ENCODE assay signal across 10 cellular contexts in genomic region chrX:12702509-12703091, GRCh38.
A peak's percentile ranks its signal among the peaks of the same experiment; 100 is the strongest.
DNase-seq lines count a peak whose midpoint lies in the region; TF ChIP-seq lines count a peak whose summit lies in the region.
"Had no signal": no experiment of that assay in that cellular context is flagged by ENCODE, and none has a peak within 500 bp of the region (broad histone marks: within the 10 kb centered on the region; RNA-seq: fewer than 3 reads in every experiment).

No MANE protein-coding gene starts in this region.

- CTCF ChIA-PET in activated CD4-positive, alpha-beta T cell treated with anti-CD3 and anti-CD28 coated beads, Interleukin-2, amount 10 ng/mL, durations not matched to agents 7 days and 5 days (lab: Charles Lee), result no interaction called here

- H3K36me3 Mint-ChIP-seq in activated CD4-positive, alpha-beta T cell treated with anti-CD3 and anti-CD28 coated beads, Interleukin-2, amount 10 ng/mL, durations not matched to agents 7 days and 5 days (ENCODE audit: low read depth), result no peaks in the 10 kb centered on the region
- H3K36me3 Mint-ChIP-seq in progenitor cell of endocrine pancreas (ENCODE audit: insufficient read depth), result no peaks in the 10 kb centered on the region

- no peaks in the 10 kb centered on the region for H3K4me1 ChIP-seq in spleen
- no peaks in the 10 kb centered on the region for H3K4me1 ChIP-seq in stomach
- H3K4me1 ChIP-seq: adrenal gland, lower lobe of right lung had no signal

- no peaks in the 10 kb centered on the region for H3K36me3 ChIP-seq in spleen
- no peaks in the 10 kb centered on the region for H3K36me3 ChIP-seq in stomach
- H3K36me3 ChIP-seq: adrenal gland, lower lobe of right lung had no signal

- no peaks in the 10 kb centered on the region for H3K4me1 Mint-ChIP-seq in activated CD4-positive, alpha-beta T cell treated with anti-CD3 and anti-CD28 coated beads, Interleukin-2, amount 10 ng/mL, durations not matched to agents 7 days and 5 days
- peaks cover 1% of the 10 kb centered on the region for H3K4me1 Mint-ChIP-seq in progenitor cell of endocrine pancreas (ENCODE audit: low read depth)

- H3K27ac Mint-ChIP-seq in activated CD4-positive, alpha-beta T cell treated with anti-CD3 and anti-CD28 coated beads, Interleukin-2, amount 10 ng/mL, durations not matched to agents 7 days and 5 days, result no peak overlapping the region
- no peak overlapping the region for H3K27ac Mint-ChIP-seq in progenitor cell of endocrine pancreas

- intact Hi-C loops in spleen (cut with DNase I; ENCODE audit: low total_unique reads), result no loop called here
- intact Hi-C loops in stomach (cut with DNase I; ENCODE audit: low total_unique reads), result no loop called here

- peaks cover 5% of the 10 kb centered on the region for H3K27me3 Mint-ChIP-seq in activated CD4-positive, alpha-beta T cell treated with anti-CD3 and anti-CD28 coated beads, Interleukin-2, amount 10 ng/mL, durations not matched to agents 7 days and 5 days
- peaks cover 6% of the 10 kb centered on the region for H3K27me3 Mint-ChIP-seq in progenitor cell of endocrine pancreas

- H3K27ac ChIP-seq in spleen (no peak overlapping the region), stomach (no peak overlapping the region)
- H3K27ac ChIP-seq: adrenal gland, lower lobe of right lung had no signal

- DNase-seq in activated CD4-positive, alpha-beta T cell treated with anti-CD3 and anti-CD28 coated beads, Interleukin-2, amount 10 ng/mL, durations not matched to agents 7 days and 5 days, result peak; percentile 6
- no peak for DNase-seq in activated CD4-positive, alpha-beta T cell treated with anti-CD3 and anti-CD28 coated beads for 4 hours
- peak; percentile 14 for DNase-seq in M059J (ENCODE audit: low read depth)
- peak; percentile 0 for DNase-seq in cerebellar cortex (ENCODE audit: low spot score)
- DNase-seq in progenitor cell of endocrine pancreas (ENCODE audit: low spot score, unreplicated experiment), result no peak
- no peak for DNase-seq in LoVo (ENCODE audit: low spot score)
- DNase-seq in spleen, result no peak
- DNase-seq in stomach, result no peak
- DNase-seq: lower lobe of right lung had no signal

- peaks cover 0 to 13% (median 0%) of the 10 kb centered on the region in 7 donors for H3K27me3 ChIP-seq in spleen (replicated peaks in 1 of 7)
- H3K27me3 ChIP-seq in stomach, result no peaks in the 10 kb centered on the region

- H3K9me3 ChIP-seq in spleen, result no peaks in the 10 kb centered on the region
- no peaks in the 10 kb centered on the region for H3K9me3 ChIP-seq in stomach
- H3K9me3 ChIP-seq: adrenal gland, lower lobe of right lung had no signal

- POLR2A ChIA-PET in activated CD4-positive, alpha-beta T cell treated with anti-CD3 and anti-CD28 coated beads, Interleukin-2, amount 10 ng/mL, durations not matched to agents 7 days and 5 days (lab: Charles Lee), result no interaction called here

- 75 to 94% (median 90%) methylated on average over 3 of the region's 3 CpGs for WGBS in spleen, 5 donors
- 74 to 90% (median 79%) methylated on average over 3 of the region's 3 CpGs for WGBS in stomach, 5 donors

- H3K4me3 ChIP-seq in spleen (no peak overlapping the region), stomach (no peak overlapping the region)
- H3K4me3 ChIP-seq: adrenal gland, lower lobe of right lung had no signal

- no peak overlapping the region for H3K4me3 Mint-ChIP-seq in activated CD4-positive, alpha-beta T cell treated with anti-CD3 and anti-CD28 coated beads, Interleukin-2, amount 10 ng/mL, durations not matched to agents 7 days and 5 days
- no peak overlapping the region for H3K4me3 Mint-ChIP-seq in progenitor cell of endocrine pancreas (ENCODE audit: low read depth)

- no peak for TF ChIP-seq EP300 in stomach (IDR thresholded peaks at IDR 0.05)

- no peaks in the 10 kb centered on the region for H3K9me3 Mint-ChIP-seq in activated CD4-positive, alpha-beta T cell treated with anti-CD3 and anti-CD28 coated beads, Interleukin-2, amount 10 ng/mL, durations not matched to agents 7 days and 5 days
- H3K9me3 Mint-ChIP-seq in progenitor cell of endocrine pancreas (ENCODE audit: low read depth), result peaks cover 17% of the 10 kb centered on the region

- TF ChIP-seq POLR2A in spleen (IDR thresholded peaks at IDR 0.05), result no peak
- TF ChIP-seq POLR2A in stomach (IDR thresholded peaks at IDR 0.05), result no peak

- TF ChIP-seq CTCF in progenitor cell of endocrine pancreas (IDR thresholded peaks at IDR 0.05; ENCODE audit: unreplicated experiment) (peak; percentile 49), spleen (IDR thresholded peaks at IDR 0.05 in 8 of 11, conservative IDR thresholded peaks at IDR 0.05 in 3 of 11) (peak in 1 of 11 experiments; percentile 22), stomach (IDR thresholded peaks at IDR 0.05) (peak in 2 of 7 experiments; percentile 5 to 15)

Comparison
In these comparisons a context has a peak if more than half of its experiments do, and no peak if none do; other contexts are left out.
1. DNase-seq: peak in activated CD4-positive, alpha-beta T cell treated with anti-CD3 and anti-CD28 coated beads, Interleukin-2, amount 10 ng/mL, durations not matched to agents 7 days and 5 days (single experiment), M059J (single experiment) and cerebellar cortex (single experiment); none in activated CD4-positive, alpha-beta T cell treated with anti-CD3 and anti-CD28 coated beads for 4 hours (0 of 2), progenitor cell of endocrine pancreas (single experiment), LoVo (single experiment), spleen (single experiment) and stomach (single experiment).